10 cellular contexts compared by ENCODE assay signal in genomic region chr17:64155090-64155630, GRCh38. TPM values are rescaled to one million over a fixed set of nuclear protein-coding genes. Genes with fewer than 3 reads are reported as not detected.
DNase-seq lines count a peak whose midpoint lies in the region; ATAC-seq, FAIRE-seq and TF ChIP-seq lines count a peak whose summit lies in the region.
"Had no signal": no experiment of that assay in that cellular context is flagged by ENCODE, and none has a peak within 500 bp of the region (broad histone marks: within the 10 kb centered on the region; RNA-seq: fewer than 3 reads in every experiment).

No MANE protein-coding gene starts in this region.

- CTCF ChIA-PET in mammary epithelial cell (lab: Charles Lee; ENCODE audit: low non-redundant PET): no interaction called here

- H3K4me2 ChIP-seq in mammary epithelial cell (ENCODE audit: insufficient read depth, low read depth, low read length): no peak overlapping the region

- FAIRE-seq in pancreas (lab: Jason Lieb, UNC): no peak

- H3K9ac ChIP-seq in mammary epithelial cell (ENCODE audit: insufficient read depth, low read length): no peak overlapping the region

- H2AFZ ChIP-seq in mammary epithelial cell (ENCODE audit: low read depth, low read length): no peak overlapping the region

- H3K27me3 Mint-ChIP-seq in activated CD4-positive, alpha-beta T cell treated with anti-CD3 and anti-CD28 coated beads, Interleukin-2, amount 10 ng/mL, durations not matched to agents 24 days and 14 days: no peaks in the 10 kb centered on the region
- H3K27me3 Mint-ChIP-seq: stimulated activated naive B cell treated with anti-CD40 and anti-IgM and Interleukin-4, amounts not matched to agents 10 μg/mL and 1 μg/mL and 100 μg/mL, for 72 hours had no signal

- whole genome bisulfite sequencing in mammary epithelial cell (ENCODE audit: low coverage, missing lambda C conversion rate): 91% methylated on average over 8 of the region's 8 CpGs
- 93% methylated on average over 8 of the region's 8 CpGs for WGBS in esophagus muscularis mucosa
- WGBS in pancreas, 2 donors: 90 to 92% methylated on average over 8 of the region's 8 CpGs

- H3K36me3 ChIP-seq in breast epithelium (no peaks in the 10 kb centered on the region), mammary epithelial cell (ENCODE audit: insufficient read depth, low read length) (peaks cover 17% of the 10 kb centered on the region), esophagus muscularis mucosa (peaks cover under 1 to 39% (median 22%) of the 10 kb centered on the region in 4 donors), pancreas (peaks cover 0 to 3% (median 0%) of the 10 kb centered on the region in 3 donors), upper lobe of right lung (peaks cover 13% of the 10 kb centered on the region)

- H3K27ac Mint-ChIP-seq in activated CD4-positive, alpha-beta T cell treated with anti-CD3 and anti-CD28 coated beads, Interleukin-2, amount 10 ng/mL, durations not matched to agents 24 days and 14 days: no peak overlapping the region

- TF ChIP-seq CTCF in breast epithelium (IDR thresholded peaks at IDR 0.05) (no peak), mammary epithelial cell (conservative IDR thresholded peaks at IDR 0.05 in 1 of 2, IDR thresholded peaks at IDR 0.05 in 1 of 2; ENCODE audit: extremely low read depth in 1 of 2, insufficient read depth in 1 of 2, low read depth in 1 of 2, low read length in 2 of 2) (no peak), esophagus muscularis mucosa (IDR thresholded peaks at IDR 0.05) (no peak), pancreas (IDR thresholded peaks at IDR 0.05) (no peak), upper lobe of right lung (IDR thresholded peaks at IDR 0.05) (no peak)

- in situ Hi-C loops in mammary epithelial cell (cut with MboI; ENCODE audit: low sequenced_read_pairs in 2 of 2): loop anchor here in 1 of 2 donors (25.0 kb wide), 1 partner anchor 132 kb away; no protein-coding TSS in a partner anchor

- no peak overlapping the region for H3K4me3 Mint-ChIP-seq in activated CD4-positive, alpha-beta T cell treated with anti-CD3 and anti-CD28 coated beads, Interleukin-2, amount 10 ng/mL, durations not matched to agents 24 days and 14 days
- H3K4me3 Mint-ChIP-seq: stimulated activated naive B cell treated with anti-CD40 and anti-IgM and Interleukin-4, amounts not matched to agents 10 μg/mL and 1 μg/mL and 100 μg/mL, for 72 hours had no signal

- DNase-seq in breast epithelium (ENCODE audit: low spot score in 2 of 2) (no peak), mammary epithelial cell (no peak), esophagus muscularis mucosa (ENCODE audit: extremely low spot score) (no peak), pancreas (no peak), upper lobe of right lung (no peak), NCI-H1436 (lab: John Stamatoyannopoulos, UW) (no peak)
- DNase-seq in activated CD4-positive, alpha-beta T cell treated with anti-CD3 and anti-CD28 coated beads, Interleukin-2, amount 10 ng/mL, durations not matched to agents 24 days and 14 days: no peak
- DNase-seq: NCI-H2171 treated with DMSO at 0.1 percent for 48 hours; stimulated activated naive B cell treated with anti-CD40 and anti-IgM and Interleukin-4, amounts not matched to agents 10 μg/mL and 1 μg/mL and 100 μg/mL, for 72 hours had no signal

- ATAC-seq in pancreas (no peak), upper lobe of right lung (no peak), HG03457 (IDR thresholded peaks at IDR 0.05; ENCODE audit: unreplicated experiment) (no peak)
- ATAC-seq: stimulated activated naive B cell treated with anti-CD40 and anti-IgM and Interleukin-4, amounts not matched to agents 10 μg/mL and 1 μg/mL and 100 μg/mL, for 72 hours had no signal

- H3K27ac ChIP-seq in breast epithelium (peak overlapping the region; percentile 72 to 77), mammary epithelial cell (ENCODE audit: insufficient read depth, low read depth, low read length) (no peak overlapping the region), esophagus muscularis mucosa (replicated peaks in 1 of 4) (peak overlapping the region; percentile 50 to 71 (median 66)), pancreas (peak overlapping the region; percentile 43 to 90 (median 70)), upper lobe of right lung (peak overlapping the region; percentile 69)

- H3K36me3 Mint-ChIP-seq in activated CD4-positive, alpha-beta T cell treated with anti-CD3 and anti-CD28 coated beads, Interleukin-2, amount 10 ng/mL, durations not matched to agents 24 days and 14 days (ENCODE audit: low read depth): peaks cover 22% of the 10 kb centered on the region

- intact Hi-C loops in breast epithelium (cut with DNase I; ENCODE audit: low total_unique reads): no loop called here
- intact Hi-C loops in mammary epithelial cell (cut with micrococcal nuclease): no loop called here
- intact Hi-C loops in esophagus muscularis mucosa (cut with DNase I): no loop called here
- intact Hi-C loops in pancreas (cut with DNase I): loop anchor here in 2 of 3 donors (5.0 to 10.0 kb wide), 2 partner anchors 107 to 110 kb away; partner anchors contain the start of gene TEX2 (in 2 of the 2)
- intact Hi-C loops in upper lobe of right lung (cut with DNase I): no loop called here
- intact Hi-C loops in activated CD4-positive, alpha-beta T cell treated with anti-CD3 and anti-CD28 coated beads, Interleukin-2, amount 10 ng/mL, durations not matched to agents 24 days and 14 days (cut with micrococcal nuclease): no loop called here

- no peak overlapping the region for H3K4me3 ChIP-seq in breast epithelium
- no peak overlapping the region for H3K4me3 ChIP-seq in mammary epithelial cell (replicated peaks in 1 of 3; ENCODE audit: insufficient read depth in 1 of 3, low read depth in 2 of 3, low read length in 3 of 3)
- no peak overlapping the region for H3K4me3 ChIP-seq in esophagus muscularis mucosa
- no peak overlapping the region for H3K4me3 ChIP-seq in pancreas
- H3K4me3 ChIP-seq in upper lobe of right lung: no peak overlapping the region

- BruUV-seq in mammary epithelial cell (replicated peaks; lab: Mats Ljungman, UMichigan): no TSS peak

- no peaks in the 10 kb centered on the region for H3K9me3 Mint-ChIP-seq in activated CD4-positive, alpha-beta T cell treated with anti-CD3 and anti-CD28 coated beads, Interleukin-2, amount 10 ng/mL, durations not matched to agents 24 days and 14 days
- H3K9me3 Mint-ChIP-seq: stimulated activated naive B cell treated with anti-CD40 and anti-IgM and Interleukin-4, amounts not matched to agents 10 μg/mL and 1 μg/mL and 100 μg/mL, for 72 hours had no signal

- H4K20me1 ChIP-seq in mammary epithelial cell (ENCODE audit: insufficient read depth, low read length): no peaks in the 10 kb centered on the region

- TF ChIP-seq POLR2A in breast epithelium (IDR thresholded peaks at IDR 0.05) (no peak), esophagus muscularis mucosa (IDR thresholded peaks at IDR 0.05; ENCODE audit: low read depth) (no peak)

- no peaks in the 10 kb centered on the region for H3K79me2 ChIP-seq in mammary epithelial cell (ENCODE audit: insufficient read depth, low read length)

- peaks cover 2% of the 10 kb centered on the region for H3K4me1 Mint-ChIP-seq in activated CD4-positive, alpha-beta T cell treated with anti-CD3 and anti-CD28 coated beads, Interleukin-2, amount 10 ng/mL, durations not matched to agents 24 days and 14 days
- H3K4me1 Mint-ChIP-seq: stimulated activated naive B cell treated with anti-CD40 and anti-IgM and Interleukin-4, amounts not matched to agents 10 μg/mL and 1 μg/mL and 100 μg/mL, for 72 hours had no signal

- H3K27me3 ChIP-seq in breast epithelium (no peaks in the 10 kb centered on the region), mammary epithelial cell (ENCODE audit: insufficient read depth, low read length) (no peaks in the 10 kb centered on the region), esophagus muscularis mucosa (no peaks in the 10 kb centered on the region), pancreas (no peaks in the 10 kb centered on the region), upper lobe of right lung (no peaks in the 10 kb centered on the region)

- dilution Hi-C loops in mammary epithelial cell (cut with HindIII; ENCODE audit: low sequenced_read_pairs): no loop called here

- no peak for TF ChIP-seq EP300 in esophagus muscularis mucosa (IDR thresholded peaks at IDR 0.05)

- H3K9me3 ChIP-seq in breast epithelium (no peaks in the 10 kb centered on the region), mammary epithelial cell (replicated peaks; ENCODE audit: insufficient read depth, low read length) (no peaks in the 10 kb centered on the region), esophagus muscularis mucosa (no peaks in the 10 kb centered on the region), pancreas (no peaks in the 10 kb centered on the region), upper lobe of right lung (no peaks in the 10 kb centered on the region)

- H3K4me1 ChIP-seq in breast epithelium (peaks cover 4 to 10% of the 10 kb centered on the region in 2 donors), mammary epithelial cell (ENCODE audit: insufficient read depth, low read length) (peaks cover 19% of the 10 kb centered on the region), esophagus muscularis mucosa (peaks cover 24 to 65% (median 34%) of the 10 kb centered on the region in 4 donors), pancreas (peaks cover 43 to 71% (median 70%) of the 10 kb centered on the region in 3 donors), upper lobe of right lung (peaks cover 59% of the 10 kb centered on the region)

RNA-seq across cellular contexts. Expression of gene ERN1, which starts 25.2 kb away (rescaled TPM):
- 10 to 100 TPM; 13.1 to 40.8 (median 34.7) TPM for total RNA-seq in breast epithelium
- 10 to 100 TPM; 18.8 to 36.8 TPM for total RNA-seq in mammary epithelial cell
- 5.3 TPM for polyA plus RNA-seq in mammary epithelial cell
- 3.7 TPM for polyA minus RNA-seq in mammary epithelial cell
- 10 to 100 TPM in 1 of 4 donors, 1 to 10 TPM in 3; 6.2 to 11.2 (median 9.3) TPM for total RNA-seq in esophagus muscularis mucosa
- total RNA-seq in pancreas: 100 to 1,000 TPM in 1 of 6 donors, 10 to 100 TPM in 5; 37.0 to 151 (median 42.9) TPM
- 10 to 100 TPM; 10.4 to 19.8 TPM for polyA plus RNA-seq in pancreas
- total RNA-seq in upper lobe of right lung: 52.6 TPM
- total RNA-seq in activated CD4-positive, alpha-beta T cell treated with anti-CD3 and anti-CD28 coated beads, Interleukin-2, amount 10 ng/mL, durations not matched to agents 24 days and 14 days: 41.3 and 52.1 TPM in 2 replicates

Comparison
In these comparisons a context has a peak if more than half of its experiments do, and no peak if none do; other contexts are left out.
1. intact Hi-C loops: an anchor here in pancreas (5.0 to 10.0 kb wide); none called in breast epithelium, mammary epithelial cell, esophagus muscularis mucosa, upper lobe of right lung and activated CD4-positive, alpha-beta T cell treated with anti-CD3 and anti-CD28 coated beads, Interleukin-2, amount 10 ng/mL, durations not matched to agents 24 days and 14 days.